Comparison of ENCODE assay signal across 8 cellular contexts in the genomic region with DNA sequence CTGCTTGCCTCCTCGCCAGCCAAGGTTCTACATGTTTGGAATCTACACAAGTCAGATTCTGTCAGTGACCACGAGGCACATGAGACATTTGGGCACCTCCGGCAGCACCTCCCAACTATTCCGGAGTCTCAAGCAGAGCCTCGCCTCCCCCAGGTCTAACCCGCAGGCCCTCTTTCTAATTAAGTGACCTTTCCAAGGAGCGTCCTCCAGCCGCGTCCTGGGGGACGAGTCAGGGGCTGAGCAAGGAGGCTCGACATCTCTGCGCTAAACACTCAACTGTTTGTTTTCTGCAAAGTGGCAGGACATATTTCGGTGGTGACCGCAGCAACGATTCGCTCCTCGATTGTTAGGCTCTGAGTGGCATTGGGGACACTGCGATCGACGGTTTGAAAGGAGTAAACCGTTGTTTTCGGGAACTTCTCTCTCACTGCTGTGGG.
DNase-seq lines count a peak whose midpoint lies in the region; ATAC-seq and TF ChIP-seq lines count a peak whose summit lies in the region.

No MANE protein-coding gene starts in this region.

- H3K4me1 ChIP-seq in OCI-LY3 (ENCODE audit: low read length) (peaks cover 6% of the 10 kb centered on the region), mucosa of stomach (ENCODE audit: control insufficient read depth, insufficient read depth, low read length) (peaks cover 4% of the 10 kb centered on the region)
- H3K4me1 ChIP-seq in effector memory CD4-positive, alpha-beta T cell (ENCODE audit: control insufficient read depth, insufficient read depth, low read length, poor library complexity, severe bottlenecking), result peaks cover 5% of the 10 kb centered on the region

- peak overlapping the region; percentile 83 for H3K4me3 ChIP-seq in OCI-LY3 (ENCODE audit: low read length)
- H3K4me3 ChIP-seq in effector memory CD4-positive, alpha-beta T cell (ENCODE audit: insufficient read depth, low read depth, low read length, poor library complexity, severe bottlenecking), result peak overlapping the region; percentile 74
- peak overlapping the region; percentile 51 for H3K4me3 ChIP-seq in mucosa of stomach (ENCODE audit: low read length)

- H3K9ac ChIP-seq in OCI-LY3 (ENCODE audit: low read length), result no peak overlapping the region
- peak overlapping the region; percentile 49 for H3K9ac ChIP-seq in mucosa of stomach (ENCODE audit: low read length)

- ATAC-seq in GM18909 (IDR thresholded peaks at IDR 0.05; ENCODE audit: poor library complexity, unreplicated experiment) (peak; percentile 3), HG03025 (IDR thresholded peaks at IDR 0.05; ENCODE audit: low FRiP score, unreplicated experiment) (no peak), GM21529 (IDR thresholded peaks at IDR 0.05; ENCODE audit: unreplicated experiment) (no peak)

- H3K9me3 ChIP-seq in OCI-LY3 (ENCODE audit: insufficient read depth, low read length) (no peaks in the 10 kb centered on the region), mucosa of stomach (ENCODE audit: control insufficient read depth, low read length) (no peaks in the 10 kb centered on the region)
- no peaks in the 10 kb centered on the region for H3K9me3 ChIP-seq in effector memory CD4-positive, alpha-beta T cell (ENCODE audit: control insufficient read depth, low read length)

- H3K36me3 ChIP-seq in OCI-LY3 (replicated peaks; ENCODE audit: low read depth, low read length), result no peaks in the 10 kb centered on the region
- no peaks in the 10 kb centered on the region for H3K36me3 ChIP-seq in effector memory CD4-positive, alpha-beta T cell (ENCODE audit: control insufficient read depth, insufficient read depth, low read length)
- H3K36me3 ChIP-seq in mucosa of stomach (ENCODE audit: control insufficient read depth, insufficient read depth, low read length), result no peaks in the 10 kb centered on the region

- no peaks in the 10 kb centered on the region for H3K79me2 ChIP-seq in OCI-LY3 (ENCODE audit: low read length)

- TF ChIP-seq CTCF in OCI-LY3 (IDR thresholded peaks at IDR 0.05; ENCODE audit: low read depth, low read length), result no peak

- H3K4me2 ChIP-seq in OCI-LY3 (ENCODE audit: low read length), result peak overlapping the region; percentile 96

- no peaks in the 10 kb centered on the region for H4K20me1 ChIP-seq in OCI-LY3 (ENCODE audit: insufficient read depth, low read length)

- 0 out of 2 replicates have a peak overlapping the region, but pooled peaks have one; percentile 41 for H2AFZ ChIP-seq in OCI-LY3 (ENCODE audit: low read depth, low read length)

- no peak overlapping the region for H3K27ac ChIP-seq in OCI-LY3 (ENCODE audit: low read length)
- no peak overlapping the region for H3K27ac ChIP-seq in effector memory CD4-positive, alpha-beta T cell (ENCODE audit: insufficient read depth, low read length, poor library complexity, severe bottlenecking)

- H3K27me3 ChIP-seq in OCI-LY3 (ENCODE audit: low read depth, low read length), result peaks cover 44% of the 10 kb centered on the region
- peaks cover 12% of the 10 kb centered on the region for H3K27me3 ChIP-seq in effector memory CD4-positive, alpha-beta T cell (replicated peaks; ENCODE audit: control insufficient read depth, insufficient read depth, low read length, poor library complexity, severe bottlenecking)
- peaks cover 12% of the 10 kb centered on the region for H3K27me3 ChIP-seq in mucosa of stomach (ENCODE audit: control insufficient read depth, insufficient read depth, low read length)

- no peak for DNase-seq in effector memory CD4-positive, alpha-beta T cell
- no peak for DNase-seq in effector CD4-positive, alpha-beta T cell
- no peak for DNase-seq in NCI-H1417 treated with DMSO at 0.1 percent for 48 hours (lab: John Stamatoyannopoulos, UW)
